Comparison of ENCODE assay signal across 1 cellular context in genomic region chr1:6795661-6796060, GRCh38.
TF ChIP-seq lines count a peak whose summit lies in the region.

No MANE protein-coding gene starts in this region.

TF ChIP-seq in HEK293, 187 proteins besides CTCF, POLR2A, EP300 and RAD21 (continued from another document):
- no peak for TF ChIP-seq PATZ1 (tag by site-specific recombination; IDR thresholded peaks at IDR 0.05)
- TF ChIP-seq ZNF335 (tag by site-specific recombination; conservative IDR thresholded peaks at IDR 0.05): 0 out of 2 replicates have a peak, but pooled peaks have one; percentile 11
- TF ChIP-seq HOXA7 (CRISPR knock-in tag; IDR thresholded peaks at IDR 0.05; ENCODE audit: borderline replicate concordance): no peak
- peak; percentile 67 for TF ChIP-seq SP7 (tag by site-specific recombination; IDR thresholded peaks at IDR 0.05)
- TF ChIP-seq ZBTB21 (tag by site-specific recombination; IDR thresholded peaks at IDR 0.05): peak; percentile 90
